Comparison of ENCODE assay signal across 8 cellular contexts in genomic region chr6:31814677-31815024, GRCh38. TPM values are rescaled to one million over a fixed set of nuclear protein-coding genes. Genes with fewer than 3 reads are reported as not detected.
DNase-seq lines count a peak whose midpoint lies in the region; ATAC-seq and TF ChIP-seq lines count a peak whose summit lies in the region.

No MANE protein-coding gene starts in this region.

- H3K27ac Mint-ChIP-seq in chondrocyte (ENCODE audit: unreplicated experiment) (peak overlapping the region; percentile 99), immature natural killer cell (peak overlapping the region; percentile 83 to 94 (median 90))

- peaks cover 30% of the 10 kb centered on the region for H3K4me1 Mint-ChIP-seq in chondrocyte (ENCODE audit: low read depth)
- peaks cover 23 to 31% of the 10 kb centered on the region in 2 donors for H3K4me1 Mint-ChIP-seq in immature natural killer cell

- ATAC-seq in GM21786 (IDR thresholded peaks at IDR 0.05; ENCODE audit: unreplicated experiment) (peak; percentile 29), GM18519 (IDR thresholded peaks at IDR 0.05; ENCODE audit: low FRiP score, unreplicated experiment) (no peak)
- peak; percentile 41 to 46 for ATAC-seq in activated CD4-positive, CD25-positive, alpha-beta regulatory T cell treated with anti-CD3 and anti-CD28 coated beads, Interleukin-2, amount 50 U/mL, for 24 hours

- H3K27me3 Mint-ChIP-seq in chondrocyte (ENCODE audit: low read depth) (no peaks in the 10 kb centered on the region), immature natural killer cell (ENCODE audit: low read depth in 3 of 3) (peaks cover 2 to 9% (median 3%) of the 10 kb centered on the region in 3 donors)

- peak overlapping the region; percentile 64 for H3K4me3 ChIP-seq in skeletal muscle cell (ENCODE audit: low read depth, low read length)

- H3K4me3 Mint-ChIP-seq in chondrocyte (ENCODE audit: unreplicated experiment), result peak overlapping the region; percentile 91
- H3K4me3 Mint-ChIP-seq in immature natural killer cell, result peak overlapping the region; percentile 90 to 96 (median 94)

- no peak for TF ChIP-seq CTCF in chondrocyte (IDR thresholded peaks at IDR 0.05)

- DNase-seq in ACHN (peak; percentile 95), NCI-H2196 treated with DMSO at 0.1 percent for 48 hours (lab: John Stamatoyannopoulos, UW; ENCODE audit: unreplicated experiment) (peak; percentile 97), chondrocyte (ENCODE audit: low spot score) (no peak), immature natural killer cell (peak; percentile 44 to 51 (median 50)), skeletal muscle cell (ENCODE audit: low read depth) (peak; percentile 93)

- no peaks in the 10 kb centered on the region for H3K36me3 Mint-ChIP-seq in chondrocyte (ENCODE audit: low read depth)
- peaks cover 0 to 12% (median 7%) of the 10 kb centered on the region in 3 donors for H3K36me3 Mint-ChIP-seq in immature natural killer cell

- H3K9me3 Mint-ChIP-seq in chondrocyte (ENCODE audit: low read depth), result no peaks in the 10 kb centered on the region
- H3K9me3 Mint-ChIP-seq in immature natural killer cell, result no peaks in the 10 kb centered on the region

- in situ Hi-C loops in ACHN (cut with HindIII; ENCODE audit: low pct_ligation_motif_present, low pct_unique_long_range_greater_than_20kb, low sequenced_read_pairs), result no loop called here

RNA-seq across cellular contexts. Expression of gene HSPA1L, which starts 0.4 kb away (rescaled TPM):
- 0.89 to 1.5 TPM (median 1.00 TPM) in 3 replicates for total RNA-seq in chondrocyte
- 1 to 10 TPM in 2 of 3 donors, under 1 TPM in 1; 0.70 to 3.8 (median 2.4) TPM for polyA plus RNA-seq in immature natural killer cell

RNA-seq across cellular contexts. Expression of gene HSPA1A, which starts 0.7 kb away (rescaled TPM):
- 23.0 to 46.3 TPM (median 46.2 TPM) in 3 replicates for total RNA-seq in chondrocyte
- 10 to 100 TPM in 2 of 3 donors, 1 to 10 TPM in 1; 9.7 to 81.3 (median 22.5) TPM for polyA plus RNA-seq in immature natural killer cell

RNA-seq across cellular contexts. Expression of gene LSM2, which starts 7.9 kb away (rescaled TPM):
- total RNA-seq in chondrocyte, result 35.0 to 42.5 TPM (median 35.7 TPM) in 3 replicates
- 10 to 100 TPM; 77.7 to 97.1 (median 94.6) TPM for polyA plus RNA-seq in immature natural killer cell

RNA-seq across cellular contexts. Expression of gene HSPA1B, which starts 12.9 kb away (rescaled TPM):
- total RNA-seq in chondrocyte, result 46.8 to 57.9 TPM (median 50.4 TPM) in 3 replicates
- 1 to 10 TPM; 1.5 to 3.2 (median 1.9) TPM for polyA plus RNA-seq in immature natural killer cell

RNA-seq across cellular contexts. Expression of gene VARS1, which starts 19.1 kb away (rescaled TPM):
- total RNA-seq in chondrocyte, result 71.1 to 101 TPM (median 71.9 TPM) in 3 replicates
- polyA plus RNA-seq in immature natural killer cell, result 10 to 100 TPM; 26.5 to 44.6 (median 28.8) TPM
